Comparison of ENCODE assay signal across 1 cellular context in the genomic region with DNA sequence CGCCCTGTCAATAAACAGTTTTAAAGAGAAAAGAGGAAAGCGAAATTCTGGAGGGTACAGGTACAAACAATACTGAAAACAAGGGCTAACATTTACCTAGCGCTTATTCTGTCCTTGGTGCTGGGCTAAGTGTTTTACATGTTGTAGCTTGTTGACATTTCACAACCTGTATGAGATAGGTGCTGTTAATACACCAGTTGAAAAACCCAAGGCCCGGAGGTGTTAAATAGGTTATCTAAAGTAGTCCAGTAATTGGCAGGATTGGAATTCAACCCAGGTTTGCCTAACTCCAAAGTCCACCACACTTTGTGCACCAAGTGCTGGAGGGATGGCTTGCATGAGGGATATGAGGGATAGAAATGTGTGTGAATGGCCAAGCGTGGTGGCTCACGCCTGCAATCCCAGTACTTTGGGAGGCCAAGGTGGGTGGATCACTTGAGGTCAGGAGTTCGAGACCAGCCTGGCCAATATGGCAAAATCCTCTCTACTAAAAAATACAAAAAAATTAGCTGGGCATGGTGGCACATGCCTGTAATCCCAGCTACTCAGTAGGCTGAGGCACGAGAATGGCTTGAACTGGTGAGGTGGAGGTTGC.
TF ChIP-seq lines count a peak whose summit lies in the region.

No MANE protein-coding gene starts in this region.

TF ChIP-seq in liver, 16 proteins besides CTCF, POLR2A, EP300 and RAD21:
- peak; percentile 29 to 73 for TF ChIP-seq HNF4A (conservative IDR thresholded peaks at IDR 0.05)
- no peak for TF ChIP-seq FOXA1 (IDR thresholded peaks at IDR 0.05)
- TF ChIP-seq NR2F2 (IDR thresholded peaks at IDR 0.05) = no peak
- TF ChIP-seq FOXA2 (IDR thresholded peaks at IDR 0.05) = peak; percentile 34
- TF ChIP-seq RXRA (IDR thresholded peaks at IDR 0.05) = peak in 1 of 2 donors; percentile 9
- peak; percentile 37 for TF ChIP-seq SP1 (IDR thresholded peaks at IDR 0.05)
